Comparison of ENCODE assay signal across 1 cellular context in the genomic region with DNA sequence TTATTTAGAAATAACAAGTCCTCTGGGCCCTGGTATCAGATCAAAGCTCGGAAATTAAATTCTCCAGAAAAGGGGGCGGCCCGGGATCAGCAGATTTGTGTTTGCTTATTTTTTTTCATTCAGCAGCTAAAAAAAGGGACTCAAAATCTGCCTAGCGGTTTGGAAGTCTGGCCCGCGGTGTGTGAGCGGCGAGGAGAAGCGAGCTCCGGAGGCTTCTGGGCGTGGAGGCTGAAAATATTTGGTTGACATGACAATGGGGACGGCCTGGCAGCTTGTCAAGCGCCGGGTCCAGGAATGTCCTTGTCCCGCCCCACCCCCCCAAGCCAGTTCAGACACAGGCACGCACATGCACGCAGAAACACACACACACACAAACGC.
TF ChIP-seq lines count a peak whose summit lies in the region.

No MANE protein-coding gene starts in this region.

TF ChIP-seq in HCT116, 20 proteins besides CTCF, POLR2A, EP300 and RAD21 (continued from another document):
- TF ChIP-seq ZBTB33 (IDR thresholded peaks at IDR 0.05; ENCODE audit: extremely low read depth, insufficient replicate concordance, low read length), result no peak
- TF ChIP-seq POLR2AphosphoS5 (IDR thresholded peaks at IDR 0.05; ENCODE audit: low read depth, low read length), result no peak
- TF ChIP-seq EZH2 (IDR thresholded peaks at IDR 0.05), result no peak
- TF ChIP-seq SP1 (IDR thresholded peaks at IDR 0.05; ENCODE audit: low read depth), result no peak
- no peak for TF ChIP-seq SRF (IDR thresholded peaks at IDR 0.05; ENCODE audit: low read depth)
- TF ChIP-seq EZH2phosphoT487 (IDR thresholded peaks at IDR 0.05; ENCODE audit: borderline replicate concordance), result no peak
- TF ChIP-seq YY1 (IDR thresholded peaks at IDR 0.05; ENCODE audit: extremely low read depth, insufficient replicate concordance, low read depth, low read length), result no peak
- TF ChIP-seq EGR1 (IDR thresholded peaks at IDR 0.05; ENCODE audit: low read depth), result no peak
- TF ChIP-seq, protein P1, sequence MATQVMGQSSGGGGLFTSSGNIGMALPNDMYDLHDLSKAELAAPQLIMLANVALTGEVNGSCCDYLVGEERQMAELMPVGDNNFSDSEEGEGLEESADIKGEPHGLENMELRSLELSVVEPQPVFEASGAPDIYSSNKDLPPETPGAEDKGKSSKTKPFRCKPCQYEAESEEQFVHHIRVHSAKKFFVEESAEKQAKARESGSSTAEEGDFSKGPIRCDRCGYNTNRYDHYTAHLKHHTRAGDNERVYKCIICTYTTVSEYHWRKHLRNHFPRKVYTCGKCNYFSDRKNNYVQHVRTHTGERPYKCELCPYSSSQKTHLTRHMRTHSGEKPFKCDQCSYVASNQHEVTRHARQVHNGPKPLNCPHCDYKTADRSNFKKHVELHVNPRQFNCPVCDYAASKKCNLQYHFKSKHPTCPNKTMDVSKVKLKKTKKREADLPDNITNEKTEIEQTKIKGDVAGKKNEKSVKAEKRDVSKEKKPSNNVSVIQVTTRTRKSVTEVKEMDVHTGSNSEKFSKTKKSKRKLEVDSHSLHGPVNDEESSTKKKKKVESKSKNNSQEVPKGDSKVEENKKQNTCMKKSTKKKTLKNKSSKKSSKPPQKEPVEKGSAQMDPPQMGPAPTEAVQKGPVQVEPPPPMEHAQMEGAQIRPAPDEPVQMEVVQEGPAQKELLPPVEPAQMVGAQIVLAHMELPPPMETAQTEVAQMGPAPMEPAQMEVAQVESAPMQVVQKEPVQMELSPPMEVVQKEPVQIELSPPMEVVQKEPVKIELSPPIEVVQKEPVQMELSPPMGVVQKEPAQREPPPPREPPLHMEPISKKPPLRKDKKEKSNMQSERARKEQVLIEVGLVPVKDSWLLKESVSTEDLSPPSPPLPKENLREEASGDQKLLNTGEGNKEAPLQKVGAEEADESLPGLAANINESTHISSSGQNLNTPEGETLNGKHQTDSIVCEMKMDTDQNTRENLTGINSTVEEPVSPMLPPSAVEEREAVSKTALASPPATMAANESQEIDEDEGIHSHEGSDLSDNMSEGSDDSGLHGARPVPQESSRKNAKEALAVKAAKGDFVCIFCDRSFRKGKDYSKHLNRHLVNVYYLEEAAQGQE (IDR thresholded peaks at IDR 0.05; ENCODE audit: low read depth), result no peak
- TF ChIP-seq FOSL1 (IDR thresholded peaks at IDR 0.05; ENCODE audit: low read depth), result no peak
